In genomic region chrX:53163436-53163835, GRCh38 we compare ENCODE assay signal across 19 cellular contexts.
DNase-seq lines count a peak whose midpoint lies in the region; TF ChIP-seq lines count a peak whose summit lies in the region.
"Had no signal": no experiment of that assay in that cellular context is flagged by ENCODE, and none has a peak within 500 bp of the region (broad histone marks: within the 10 kb centered on the region; RNA-seq: fewer than 3 reads in every experiment).

No MANE protein-coding gene starts in this region.

- no peaks in the 10 kb centered on the region for H4K20me1 ChIP-seq in neural progenitor cell (ENCODE audit: low read depth)
- H4K20me1 ChIP-seq: BLaER1 treated with 17β-estradiol and CSF1 and Interleukin-3, amounts not matched to agents 10 nM and 100 nM had no signal

- no peak overlapping the region for H3K4me2 ChIP-seq in neural progenitor cell
- H3K4me2 ChIP-seq: BLaER1 treated with 17β-estradiol and CSF1 and Interleukin-3, amounts not matched to agents 10 nM and 100 nM had no signal

- peak overlapping the region; percentile 15 for H3K4me3 Mint-ChIP-seq in endodermal cell
- H3K4me3 Mint-ChIP-seq in neural progenitor cell = no peak overlapping the region
- H3K4me3 Mint-ChIP-seq: B cell; CD8-positive, alpha-beta T cell; IgD-negative memory B cell had no signal

- no peaks in the 10 kb centered on the region for H3K27me3 Mint-ChIP-seq in endodermal cell (ENCODE audit: insufficient read depth)
- peaks cover 4% of the 10 kb centered on the region for H3K27me3 Mint-ChIP-seq in neural progenitor cell (ENCODE audit: insufficient read depth, low read depth)
- H3K27me3 Mint-ChIP-seq: B cell, IgD-negative memory B cell had no signal

- H3K27ac ChIP-seq in endodermal cell (ENCODE audit: low read depth, low read length) (no peak overlapping the region), neural progenitor cell (no peak overlapping the region)
- H3K27ac ChIP-seq: 22Rv1; BLaER1 treated with 17β-estradiol and CSF1 and Interleukin-3, amounts not matched to agents 10 nM and 100 nM; GM23248 had no signal

- H3K9me3 Mint-ChIP-seq in endodermal cell = peaks cover 47% of the 10 kb centered on the region
- H3K9me3 Mint-ChIP-seq in neural progenitor cell = no peaks in the 10 kb centered on the region
- H3K9me3 Mint-ChIP-seq: CD8-positive, alpha-beta T cell; IgD-negative memory B cell had no signal

- no peaks in the 10 kb centered on the region for H3K79me2 ChIP-seq in neural progenitor cell (ENCODE audit: low read depth)

- H2AFZ ChIP-seq in neural progenitor cell (replicated peaks) = no peak overlapping the region
- H2AFZ ChIP-seq: GM23248 had no signal

- H3K4me1 Mint-ChIP-seq in endodermal cell = peaks cover 46% of the 10 kb centered on the region
- H3K4me1 Mint-ChIP-seq in neural progenitor cell = peaks cover 24% of the 10 kb centered on the region
- H3K4me1 Mint-ChIP-seq: B cell, IgD-negative memory B cell had no signal

- H3K36me3 ChIP-seq in endodermal cell (ENCODE audit: control insufficient read depth, insufficient read depth, low read length) (no peaks in the 10 kb centered on the region), neural progenitor cell (no peaks in the 10 kb centered on the region)
- H3K36me3 ChIP-seq: BLaER1 treated with 17β-estradiol and CSF1 and Interleukin-3, amounts not matched to agents 10 nM and 100 nM had no signal

- H3K4me1 ChIP-seq in endodermal cell (ENCODE audit: control insufficient read depth, insufficient read depth, low read length) (no peaks in the 10 kb centered on the region), neural progenitor cell (peaks cover 9% of the 10 kb centered on the region)
- H3K4me1 ChIP-seq: BLaER1 treated with 17β-estradiol and CSF1 and Interleukin-3, amounts not matched to agents 10 nM and 100 nM had no signal

- H3K4me3 ChIP-seq in endodermal cell (ENCODE audit: low read length) = peak overlapping the region; percentile 3
- H3K4me3 ChIP-seq in neural progenitor cell = no peak overlapping the region
- H3K4me3 ChIP-seq: BLaER1 treated with 17β-estradiol and CSF1 and Interleukin-3, amounts not matched to agents 10 nM and 100 nM; GM23248 had no signal

- no peaks in the 10 kb centered on the region for H3K36me3 Mint-ChIP-seq in endodermal cell (ENCODE audit: low read depth)
- peaks cover 2% of the 10 kb centered on the region for H3K36me3 Mint-ChIP-seq in neural progenitor cell

- no peaks in the 10 kb centered on the region for H3F3A ChIP-seq in neural progenitor cell (ENCODE audit: low read depth)

- peak overlapping the region; percentile 24 for H3K27ac Mint-ChIP-seq in endodermal cell
- H3K27ac Mint-ChIP-seq in neural progenitor cell = no peak overlapping the region
- H3K27ac Mint-ChIP-seq: B cell; CD8-positive, alpha-beta T cell; IgD-negative memory B cell had no signal

- 31 to 37% methylated on average over 4 to 6 of the region's 7 CpGs for WGBS in endodermal cell (ENCODE audit: insufficient coverage in 1 of 2, insufficient read length in 1 of 2), 2 experiments

- H3K9ac ChIP-seq in endodermal cell (ENCODE audit: extremely low read depth, low read length, poor library complexity, severe bottlenecking) = no peak overlapping the region
- H3K9ac ChIP-seq in neural progenitor cell = no peak overlapping the region
- H3K9ac ChIP-seq: BLaER1 treated with 17β-estradiol and CSF1 and Interleukin-3, amounts not matched to agents 10 nM and 100 nM; GM23248 had no signal

- DNase-seq in ELF-1 (ENCODE audit: low read depth, low spot score) = peak; percentile 42
- peak; percentile 35 for DNase-seq in NCI-H2227 treated with DMSO at 0.1 percent for 48 hours (lab: John Stamatoyannopoulos, UW)
- peak; percentile 61 for DNase-seq in endodermal cell
- DNase-seq in neural progenitor cell (ENCODE audit: low spot score) = peak; percentile 20
- no peak for DNase-seq in NCI-H2196 (lab: John Stamatoyannopoulos, UW; ENCODE audit: unreplicated experiment)
- DNase-seq in activated T-cell treated with anti-CD3 and anti-CD28 coated beads, Interleukin-2, amount 50 U/mL, for 1 hour = no peak
- no peak for DNase-seq in activated CD4-positive, CD25-positive, alpha-beta regulatory T cell treated with anti-CD3 and anti-CD28 coated beads, Interleukin-2, amount 50 U/mL, for 72 hours
- DNase-seq: Calu3; CD8-positive, alpha-beta T cell; DMS 273 treated with DMSO at 0.1 percent for 48 hours; DMS53; DND-41; EL; GM23248; HCEC 1CT had no signal

- H3K27me3 ChIP-seq in endodermal cell (ENCODE audit: control insufficient read depth, insufficient read depth, low read length, poor library complexity, severe bottlenecking) = no peaks in the 10 kb centered on the region
- H3K27me3 ChIP-seq in neural progenitor cell = no peaks in the 10 kb centered on the region
- H3K27me3 ChIP-seq: BLaER1 treated with 17β-estradiol and CSF1 and Interleukin-3, amounts not matched to agents 10 nM and 100 nM had no signal

- H3K9me3 ChIP-seq in endodermal cell (ENCODE audit: control insufficient read depth, low read length) = no peaks in the 10 kb centered on the region
- no peaks in the 10 kb centered on the region for H3K9me3 ChIP-seq in neural progenitor cell (ENCODE audit: low read depth)
- H3K9me3 ChIP-seq: BLaER1 treated with 17β-estradiol and CSF1 and Interleukin-3, amounts not matched to agents 10 nM and 100 nM had no signal

- TF ChIP-seq CTCF in endodermal cell (conservative IDR thresholded peaks at IDR 0.05) = no peak
- no peak for TF ChIP-seq CTCF in neural progenitor cell (IDR thresholded peaks at IDR 0.05)

Comparison
In these comparisons a context has a peak if more than half of its experiments do, and no peak if none do; other contexts are left out.
1. DNase-seq: peak in ELF-1 (single experiment), NCI-H2227 treated with DMSO at 0.1 percent for 48 hours (single experiment), endodermal cell (single experiment) and neural progenitor cell (single experiment); none in NCI-H2196 (single experiment), activated T-cell treated with anti-CD3 and anti-CD28 coated beads, Interleukin-2, amount 50 U/mL, for 1 hour (single experiment) and activated CD4-positive, CD25-positive, alpha-beta regulatory T cell treated with anti-CD3 and anti-CD28 coated beads, Interleukin-2, amount 50 U/mL, for 72 hours (single experiment).